In genomic region chr2:23206652-23207051, GRCh38 we compare ENCODE assay signal across 34 cellular contexts.
"Had no signal": no experiment of that assay in that cellular context is flagged by ENCODE, and none has a peak within 500 bp of the region (broad histone marks: within the 10 kb centered on the region; RNA-seq: fewer than 3 reads in every experiment).

No MANE protein-coding gene starts in this region.

- H3K4me1 Mint-ChIP-seq: activated CD4-positive, alpha-beta T cell treated with anti-CD3 and anti-CD28 coated beads for 36 hours; activated CD4-positive, alpha-beta T cell treated with anti-CD3 and anti-CD28 coated beads, Interleukin-2, amount 10 ng/mL, durations not matched to agents 24 days and 14 days; activated CD8-positive, alpha-beta memory T cell treated with anti-CD3 and anti-CD28 coated beads, Interleukin-2, amount 10 ng/mL, durations not matched to agents 7 days and 5 days; activated naive CD4-positive, alpha-beta T cell treated with anti-CD3 and anti-CD28 coated beads, Interleukin-2, amount 50 U/mL, for 24 hours; activated naive CD8-positive, alpha-beta T cell treated with anti-CD3 and anti-CD28 coated beads for 36 hours; activated naive CD8-positive, alpha-beta T cell treated with anti-CD3 and anti-CD28 coated beads, Interleukin-2, amount 50 U/mL, for 24 hours had no signal

- H3K27ac Mint-ChIP-seq: activated CD4-positive, alpha-beta memory T cell treated with anti-CD3 and anti-CD28 coated beads for 36 hours; activated CD4-positive, alpha-beta T cell treated with anti-CD3 and anti-CD28 coated beads for 36 hours; activated CD4-positive, alpha-beta T cell treated with anti-CD3 and anti-CD28 coated beads, Interleukin-2, amount 10 ng/mL, durations not matched to agents 24 days and 14 days; activated CD8-positive, alpha-beta memory T cell treated with anti-CD3 and anti-CD28 coated beads, Interleukin-2, amount 10 ng/mL, durations not matched to agents 7 days and 5 days; activated CD8-positive, alpha-beta T cell treated with anti-CD3 and anti-CD28 coated beads, Interleukin-2, amount 10 ng/mL, durations not matched to agents 7 days and 5 days; activated naive CD4-positive, alpha-beta T cell treated with anti-CD3 and anti-CD28 coated beads for 36 hours; activated naive CD4-positive, alpha-beta T cell treated with anti-CD3 and anti-CD28 coated beads, Interleukin-2, amount 50 U/mL, for 24 hours; activated naive CD8-positive, alpha-beta T cell treated with anti-CD3 and anti-CD28 coated beads for 36 hours; activated naive CD8-positive, alpha-beta T cell treated with anti-CD3 and anti-CD28 coated beads, Interleukin-2, amount 50 U/mL, for 24 hours; activated T-helper 1 cell treated with anti-CD3 and anti-CD28 coated beads, Interleukin-12 subunit alpha, Interleukin-12 subunit beta, Interleukin-2, Interleukin-4 antibody, amounts not matched to agents 30 ng/mL and 10 ng/mL and 1 ng/mL, durations not matched to agents 14 hours and 24 hours and 36 hours; activated T-helper 2 cell treated with anti-CD3 and anti-CD28 coated beads, Interferon-gamma antibody, Interleukin-2, Interleukin-4, amounts not matched to agents 10 μg/mL and 5 μg/mL and 100 μg/mL, durations not matched to agents 14 hours and 24 hours and 36 hours had no signal

- H3K9me3 ChIP-seq: adrenal gland, body of pancreas, esophagus squamous epithelium had no signal

- H3K27me3 Mint-ChIP-seq: activated CD8-positive, alpha-beta memory T cell treated with anti-CD3 and anti-CD28 coated beads, Interleukin-2, amount 10 ng/mL, durations not matched to agents 7 days and 5 days had no signal

- H3K36me3 Mint-ChIP-seq: activated CD4-positive, alpha-beta memory T cell treated with anti-CD3 and anti-CD28 coated beads for 36 hours; activated CD8-positive, alpha-beta memory T cell treated with anti-CD3 and anti-CD28 coated beads, Interleukin-2, amount 10 ng/mL, durations not matched to agents 7 days and 5 days; activated naive CD4-positive, alpha-beta T cell treated with anti-CD3 and anti-CD28 coated beads, Interleukin-2, amount 50 U/mL, for 24 hours; activated naive CD8-positive, alpha-beta T cell treated with anti-CD3 and anti-CD28 coated beads for 36 hours had no signal

- FAIRE-seq: colon, endometrium, endothelial cell of umbilical vein, frontal cortex had no signal

- DNase-seq: activated CD4-positive, alpha-beta memory T cell treated with anti-CD3 and anti-CD28 coated beads for 36 hours; activated CD4-positive, alpha-beta T cell treated with anti-CD3 and anti-CD28 coated beads for 36 hours; activated CD4-positive, alpha-beta T cell treated with anti-CD3 and anti-CD28 coated beads, Interleukin-2, amount 10 ng/mL, durations not matched to agents 24 days and 14 days; activated CD4-positive, CD25-positive, alpha-beta regulatory T cell; activated CD4-positive, CD25-positive, alpha-beta regulatory T cell treated with anti-CD3 and anti-CD28 coated beads, Interleukin-2, amount 50 U/mL, for 72 hours; activated CD8-positive, alpha-beta memory T cell treated with anti-CD3 and anti-CD28 coated beads, Interleukin-2, amount 10 ng/mL, durations not matched to agents 7 days and 5 days; activated CD8-positive, alpha-beta memory T cell treated with anti-CD3 and anti-CD28 coated beads, Interleukin-2, amount 50 U/mL, for 4 hours; activated CD8-positive, alpha-beta T cell treated with anti-CD3 and anti-CD28 coated beads, Interleukin-2, amount 10 ng/mL, durations not matched to agents 7 days and 5 days; activated effector memory CD4-positive, alpha-beta T cell treated with anti-CD3 and anti-CD28 coated beads, Interleukin-2, amount 50 U/mL, for 16 hours; activated naive CD4-positive, alpha-beta T cell treated with anti-CD3 and anti-CD28 coated beads for 36 hours; activated naive CD8-positive, alpha-beta T cell treated with anti-CD3 and anti-CD28 coated beads for 36 hours; activated naive CD8-positive, alpha-beta T cell treated with anti-CD3 and anti-CD28 coated beads, Interleukin-2, amount 50 U/mL, for 24 hours; activated T-cell treated with anti-CD3 and anti-CD28 coated beads, Interleukin-2, amount 50 U/mL, for 1 hour; activated T-cell treated with anti-CD3 and anti-CD28 coated beads, Interleukin-2, amount 50 U/mL, for 48 hours; adrenal gland; amygdala; aorta; body of pancreas; caudate nucleus; cortex of kidney; dermis blood vessel endothelial cell; effector CD8-positive, alpha-beta T cell; esophagus squamous epithelium; foreskin fibroblast; glutamatergic neuron; T-helper 2 cell had no signal

- H3K36me3 ChIP-seq: adrenal gland, esophagus squamous epithelium had no signal

- H3K27me3 ChIP-seq: adrenal gland, body of pancreas, esophagus squamous epithelium had no signal

- H3K4me3 Mint-ChIP-seq: activated CD4-positive, alpha-beta memory T cell treated with anti-CD3 and anti-CD28 coated beads for 36 hours; activated CD4-positive, alpha-beta T cell treated with anti-CD3 and anti-CD28 coated beads for 36 hours; activated CD4-positive, alpha-beta T cell treated with anti-CD3 and anti-CD28 coated beads, Interleukin-2, amount 10 ng/mL, durations not matched to agents 24 days and 14 days; activated CD8-positive, alpha-beta memory T cell treated with anti-CD3 and anti-CD28 coated beads, Interleukin-2, amount 10 ng/mL, durations not matched to agents 7 days and 5 days; activated CD8-positive, alpha-beta T cell treated with anti-CD3 and anti-CD28 coated beads, Interleukin-2, amount 10 ng/mL, durations not matched to agents 7 days and 5 days; activated naive CD4-positive, alpha-beta T cell treated with anti-CD3 and anti-CD28 coated beads for 36 hours; activated naive CD4-positive, alpha-beta T cell treated with anti-CD3 and anti-CD28 coated beads, Interleukin-2, amount 50 U/mL, for 24 hours; activated naive CD8-positive, alpha-beta T cell treated with anti-CD3 and anti-CD28 coated beads for 36 hours; activated naive CD8-positive, alpha-beta T cell treated with anti-CD3 and anti-CD28 coated beads, Interleukin-2, amount 50 U/mL, for 24 hours; activated T-helper 1 cell treated with anti-CD3 and anti-CD28 coated beads, Interleukin-12 subunit alpha, Interleukin-12 subunit beta, Interleukin-2, Interleukin-4 antibody, amounts not matched to agents 30 ng/mL and 10 ng/mL and 1 ng/mL, durations not matched to agents 14 hours and 24 hours and 36 hours had no signal

- H3K4me1 ChIP-seq: adrenal gland, esophagus squamous epithelium had no signal

- H3K4me3 ChIP-seq: adrenal gland, body of pancreas, esophagus squamous epithelium had no signal

- H3K9me3 Mint-ChIP-seq: activated CD4-positive, alpha-beta T cell treated with anti-CD3 and anti-CD28 coated beads, Interleukin-2, amount 10 ng/mL, durations not matched to agents 24 days and 14 days; activated naive CD4-positive, alpha-beta T cell treated with anti-CD3 and anti-CD28 coated beads, Interleukin-2, amount 50 U/mL, for 24 hours; activated naive CD8-positive, alpha-beta T cell treated with anti-CD3 and anti-CD28 coated beads for 36 hours; activated T-helper 1 cell treated with anti-CD3 and anti-CD28 coated beads, Interleukin-12 subunit alpha, Interleukin-12 subunit beta, Interleukin-2, Interleukin-4 antibody, amounts not matched to agents 30 ng/mL and 10 ng/mL and 1 ng/mL, durations not matched to agents 14 hours and 24 hours and 36 hours; activated T-helper 2 cell treated with anti-CD3 and anti-CD28 coated beads, Interferon-gamma antibody, Interleukin-2, Interleukin-4, amounts not matched to agents 10 μg/mL and 5 μg/mL and 100 μg/mL, durations not matched to agents 14 hours and 24 hours and 36 hours had no signal

- ATAC-seq: activated CD4-positive, alpha-beta T cell treated with anti-CD3 and anti-CD28 coated beads for 36 hours; activated CD8-positive, alpha-beta memory T cell treated with anti-CD3 and anti-CD28 coated beads, Interleukin-2, amount 10 ng/mL, durations not matched to agents 7 days and 5 days; activated CD8-positive, alpha-beta T cell treated with anti-CD3 and anti-CD28 coated beads, Interleukin-2, amount 10 ng/mL, durations not matched to agents 7 days and 5 days; activated naive CD8-positive, alpha-beta T cell treated with anti-CD3 and anti-CD28 coated beads, Interleukin-2, amount 50 U/mL, for 24 hours; body of pancreas had no signal

- H3K27ac ChIP-seq: adrenal gland, body of pancreas, epithelial cell of prostate, esophagus squamous epithelium had no signal
